Comparison of ENCODE assay signal across 18 cellular contexts in the genomic region with DNA sequence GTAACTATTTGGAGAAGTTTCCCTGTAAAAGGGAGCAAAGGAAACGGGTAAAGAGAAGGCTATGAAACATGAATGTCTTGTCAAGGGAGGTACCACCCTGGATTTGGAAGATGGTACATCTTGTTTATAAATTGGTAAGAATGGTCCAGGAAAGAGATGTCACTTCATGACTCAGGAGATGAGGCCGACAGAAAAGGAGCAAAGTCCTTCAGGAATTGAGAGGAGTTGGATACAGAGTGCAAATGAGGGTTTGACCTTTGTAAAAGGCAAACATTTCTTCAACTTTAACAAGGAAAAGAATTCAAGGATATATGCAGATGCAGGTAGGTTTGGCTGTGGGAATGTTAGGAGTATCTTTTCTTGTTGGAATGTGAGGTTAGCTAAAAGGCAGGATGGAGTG. TPM values are rescaled to one million over a fixed set of nuclear protein-coding genes. Genes with fewer than 3 reads are reported as not detected.
A peak's percentile ranks its signal among the peaks of the same experiment; 100 is the strongest.
DNase-seq lines count a peak whose midpoint lies in the region; ATAC-seq and TF ChIP-seq lines count a peak whose summit lies in the region.
"Had no signal": no experiment of that assay in that cellular context is flagged by ENCODE, and none has a peak within 500 bp of the region (broad histone marks: within the 10 kb centered on the region; RNA-seq: fewer than 3 reads in every experiment).

No MANE protein-coding gene starts in this region.

- H3K27me3 Mint-ChIP-seq in activated naive CD8-positive, alpha-beta T cell treated with anti-CD3 and anti-CD28 coated beads, Interleukin-2, amount 50 U/mL, for 24 hours = no peaks in the 10 kb centered on the region
- no peaks in the 10 kb centered on the region for H3K27me3 Mint-ChIP-seq in activated naive CD8-positive, alpha-beta T cell treated with anti-CD3 and anti-CD28 coated beads for 36 hours
- H3K27me3 Mint-ChIP-seq in activated T-helper 1 cell treated with anti-CD3 and anti-CD28 coated beads, Interleukin-12 subunit alpha, Interleukin-12 subunit beta, Interleukin-2, Interleukin-4 antibody, amounts not matched to agents 30 ng/mL and 10 ng/mL and 1 ng/mL, durations not matched to agents 14 hours and 24 hours and 36 hours (ENCODE audit: insufficient read depth) = no peaks in the 10 kb centered on the region
- H3K27me3 Mint-ChIP-seq: CD4-positive, alpha-beta memory T cell had no signal

- peaks cover 22% of the 10 kb centered on the region for H3K36me3 Mint-ChIP-seq in activated naive CD8-positive, alpha-beta T cell treated with anti-CD3 and anti-CD28 coated beads, Interleukin-2, amount 50 U/mL, for 24 hours (ENCODE audit: low read depth)
- peaks cover 35% of the 10 kb centered on the region for H3K36me3 Mint-ChIP-seq in activated naive CD8-positive, alpha-beta T cell treated with anti-CD3 and anti-CD28 coated beads for 36 hours
- H3K36me3 Mint-ChIP-seq in stimulated activated effector memory CD8-positive, alpha-beta T cell treated with anti-CD3 and anti-CD28 coated beads, Interleukin-12 subunit alpha, Interleukin-12 subunit beta, amount 100 ng/mL, for 72 hours = peaks cover 36% of the 10 kb centered on the region
- H3K36me3 Mint-ChIP-seq in activated T-helper 1 cell treated with anti-CD3 and anti-CD28 coated beads, Interleukin-12 subunit alpha, Interleukin-12 subunit beta, Interleukin-2, Interleukin-4 antibody, amounts not matched to agents 30 ng/mL and 10 ng/mL and 1 ng/mL, durations not matched to agents 14 hours and 24 hours and 36 hours (ENCODE audit: low read depth) = peaks cover 36% of the 10 kb centered on the region

- no peak for DNase-seq in activated naive CD8-positive, alpha-beta T cell treated with anti-CD3 and anti-CD28 coated beads, Interleukin-2, amount 50 U/mL, for 24 hours
- no peak for DNase-seq in activated naive CD8-positive, alpha-beta T cell treated with anti-CD3 and anti-CD28 coated beads for 36 hours
- DNase-seq in left colon (no peak), mucosa of descending colon (no peak), SHP77 treated with DMSO at 0.1 percent for 48 hours (lab: John Stamatoyannopoulos, UW) (no peak)
- no peak for DNase-seq in stimulated activated effector memory CD8-positive, alpha-beta T cell treated with anti-CD3 and anti-CD28 coated beads, Interleukin-12 subunit alpha, Interleukin-12 subunit beta, amount 100 ng/mL, for 72 hours (ENCODE audit: low spot score in 2 of 2)
- no peak for DNase-seq in activated T-helper 1 cell treated with anti-CD3 and anti-CD28 coated beads, Interleukin-12 subunit alpha, Interleukin-12 subunit beta, Interleukin-2, Interleukin-4 antibody, amounts not matched to agents 30 ng/mL and 10 ng/mL and 1 ng/mL, durations not matched to agents 14 hours and 24 hours and 36 hours (ENCODE audit: low spot score)
- DNase-seq: 8988T; Calu3; CD4-positive, alpha-beta memory T cell; IMR-90 had no signal

- no peaks in the 10 kb centered on the region for H3K9me3 Mint-ChIP-seq in activated naive CD8-positive, alpha-beta T cell treated with anti-CD3 and anti-CD28 coated beads, Interleukin-2, amount 50 U/mL, for 24 hours
- H3K9me3 Mint-ChIP-seq in activated naive CD8-positive, alpha-beta T cell treated with anti-CD3 and anti-CD28 coated beads for 36 hours = no peaks in the 10 kb centered on the region
- no peaks in the 10 kb centered on the region for H3K9me3 Mint-ChIP-seq in stimulated activated effector memory CD8-positive, alpha-beta T cell treated with anti-CD3 and anti-CD28 coated beads, Interleukin-12 subunit alpha, Interleukin-12 subunit beta, amount 100 ng/mL, for 72 hours
- H3K9me3 Mint-ChIP-seq in activated T-helper 1 cell treated with anti-CD3 and anti-CD28 coated beads, Interleukin-12 subunit alpha, Interleukin-12 subunit beta, Interleukin-2, Interleukin-4 antibody, amounts not matched to agents 30 ng/mL and 10 ng/mL and 1 ng/mL, durations not matched to agents 14 hours and 24 hours and 36 hours = peaks cover 4% of the 10 kb centered on the region
- H3K9me3 Mint-ChIP-seq: CD4-positive, alpha-beta memory T cell had no signal

- ATAC-seq in activated naive CD8-positive, alpha-beta T cell treated with anti-CD3 and anti-CD28 coated beads, Interleukin-2, amount 50 U/mL, for 24 hours = no peak
- ATAC-seq in left colon (peak; percentile 85), mucosa of descending colon (peak; percentile 70), GM18909 (IDR thresholded peaks at IDR 0.05; ENCODE audit: poor library complexity, unreplicated experiment) (no peak)
- ATAC-seq in stimulated activated effector memory CD8-positive, alpha-beta T cell treated with anti-CD3 and anti-CD28 coated beads, Interleukin-12 subunit alpha, Interleukin-12 subunit beta, amount 100 ng/mL, for 72 hours = no peak
- ATAC-seq: GM12878 had no signal

- H3K4me1 Mint-ChIP-seq in activated naive CD8-positive, alpha-beta T cell treated with anti-CD3 and anti-CD28 coated beads, Interleukin-2, amount 50 U/mL, for 24 hours = no peaks in the 10 kb centered on the region
- H3K4me1 Mint-ChIP-seq in activated naive CD8-positive, alpha-beta T cell treated with anti-CD3 and anti-CD28 coated beads for 36 hours = no peaks in the 10 kb centered on the region
- peaks cover 5% of the 10 kb centered on the region for H3K4me1 Mint-ChIP-seq in stimulated activated effector memory CD8-positive, alpha-beta T cell treated with anti-CD3 and anti-CD28 coated beads, Interleukin-12 subunit alpha, Interleukin-12 subunit beta, amount 100 ng/mL, for 72 hours
- H3K4me1 Mint-ChIP-seq in activated T-helper 1 cell treated with anti-CD3 and anti-CD28 coated beads, Interleukin-12 subunit alpha, Interleukin-12 subunit beta, Interleukin-2, Interleukin-4 antibody, amounts not matched to agents 30 ng/mL and 10 ng/mL and 1 ng/mL, durations not matched to agents 14 hours and 24 hours and 36 hours (ENCODE audit: low read depth) = no peaks in the 10 kb centered on the region
- H3K4me1 Mint-ChIP-seq: CD14-positive monocyte had no signal

- no peaks in the 10 kb centered on the region for H3K4me1 ChIP-seq in mucosa of descending colon (ENCODE audit: low read depth)
- H3K4me1 ChIP-seq: BLaER1, HAP-1 had no signal

- intact Hi-C loops in left colon (cut with DNase I, micrococcal nuclease) (no loop called here), mucosa of descending colon (cut with DNase I, micrococcal nuclease) (no loop called here)
- intact Hi-C loops in activated T-helper 1 cell treated with anti-CD3 and anti-CD28 coated beads, Interleukin-12 subunit alpha, Interleukin-12 subunit beta, Interleukin-2, Interleukin-4 antibody, amounts not matched to agents 30 ng/mL and 10 ng/mL and 1 ng/mL, durations not matched to agents 14 hours and 24 hours and 36 hours (cut with micrococcal nuclease) = no loop called here

- no peaks in the 10 kb centered on the region for H3K9me3 ChIP-seq in mucosa of descending colon
- H3K9me3 ChIP-seq: BLaER1, HAP-1 had no signal

- H3K36me3 ChIP-seq in mucosa of descending colon (ENCODE audit: low read depth) = peaks cover 18% of the 10 kb centered on the region

- no peak overlapping the region for H3K4me3 ChIP-seq in mucosa of descending colon
- H3K4me3 ChIP-seq: BLaER1, GM12878, HAP-1 had no signal

- H3K4me3 Mint-ChIP-seq in activated naive CD8-positive, alpha-beta T cell treated with anti-CD3 and anti-CD28 coated beads, Interleukin-2, amount 50 U/mL, for 24 hours = no peak overlapping the region
- no peak overlapping the region for H3K4me3 Mint-ChIP-seq in activated naive CD8-positive, alpha-beta T cell treated with anti-CD3 and anti-CD28 coated beads for 36 hours
- H3K4me3 Mint-ChIP-seq in stimulated activated effector memory CD8-positive, alpha-beta T cell treated with anti-CD3 and anti-CD28 coated beads, Interleukin-12 subunit alpha, Interleukin-12 subunit beta, amount 100 ng/mL, for 72 hours = no peak overlapping the region
- H3K4me3 Mint-ChIP-seq in activated T-helper 1 cell treated with anti-CD3 and anti-CD28 coated beads, Interleukin-12 subunit alpha, Interleukin-12 subunit beta, Interleukin-2, Interleukin-4 antibody, amounts not matched to agents 30 ng/mL and 10 ng/mL and 1 ng/mL, durations not matched to agents 14 hours and 24 hours and 36 hours = no peak overlapping the region
- H3K4me3 Mint-ChIP-seq: CD14-positive monocyte; CD4-positive, alpha-beta memory T cell had no signal

- no peak for TF ChIP-seq CTCF in mucosa of descending colon (IDR thresholded peaks at IDR 0.05)

- peak overlapping the region; percentile 10 for H3K27ac Mint-ChIP-seq in activated naive CD8-positive, alpha-beta T cell treated with anti-CD3 and anti-CD28 coated beads, Interleukin-2, amount 50 U/mL, for 24 hours
- no peak overlapping the region for H3K27ac Mint-ChIP-seq in activated naive CD8-positive, alpha-beta T cell treated with anti-CD3 and anti-CD28 coated beads for 36 hours
- peak overlapping the region; percentile 1 for H3K27ac Mint-ChIP-seq in stimulated activated effector memory CD8-positive, alpha-beta T cell treated with anti-CD3 and anti-CD28 coated beads, Interleukin-12 subunit alpha, Interleukin-12 subunit beta, amount 100 ng/mL, for 72 hours
- H3K27ac Mint-ChIP-seq in activated T-helper 1 cell treated with anti-CD3 and anti-CD28 coated beads, Interleukin-12 subunit alpha, Interleukin-12 subunit beta, Interleukin-2, Interleukin-4 antibody, amounts not matched to agents 30 ng/mL and 10 ng/mL and 1 ng/mL, durations not matched to agents 14 hours and 24 hours and 36 hours = no peak overlapping the region

RNA-seq across cellular contexts. Expression of gene NDUFA9, which starts 30.8 kb away (rescaled TPM):
- 100 to 1,000 TPM; 148 to 150 TPM for total RNA-seq in activated naive CD8-positive, alpha-beta T cell treated with anti-CD3 and anti-CD28 coated beads for 36 hours
- total RNA-seq in left colon (100 to 1,000 TPM; 158 to 242 TPM), mucosa of descending colon (100 to 1,000 TPM; 136 to 198 (median 186) TPM)
- 118 and 123 TPM in 2 replicates for total RNA-seq in activated T-helper 1 cell treated with anti-CD3 and anti-CD28 coated beads, Interleukin-12 subunit alpha, Interleukin-12 subunit beta, Interleukin-2, Interleukin-4 antibody, amounts not matched to agents 30 ng/mL and 10 ng/mL and 1 ng/mL, durations not matched to agents 14 hours and 24 hours and 36 hours

RNA-seq across cellular contexts. Expression of gene AKAP3, which starts 30.9 kb away (rescaled TPM):
- total RNA-seq in activated naive CD8-positive, alpha-beta T cell treated with anti-CD3 and anti-CD28 coated beads for 36 hours = 1 to 10 TPM; 2.1 to 2.7 TPM
- total RNA-seq in left colon (1 to 10 TPM; 1.6 to 3.4 TPM), mucosa of descending colon (1 to 10 TPM; 2.0 to 2.6 (median 2.2) TPM)
- 0.65 and 1.1 TPM in 2 replicates for total RNA-seq in activated T-helper 1 cell treated with anti-CD3 and anti-CD28 coated beads, Interleukin-12 subunit alpha, Interleukin-12 subunit beta, Interleukin-2, Interleukin-4 antibody, amounts not matched to agents 30 ng/mL and 10 ng/mL and 1 ng/mL, durations not matched to agents 14 hours and 24 hours and 36 hours
- total RNA-seq: HT-29 had no signal

RNA-seq across cellular contexts. Expression of gene GALNT8, which starts 40.5 kb away (rescaled TPM):
- total RNA-seq in activated naive CD8-positive, alpha-beta T cell treated with anti-CD3 and anti-CD28 coated beads for 36 hours = under 1 TPM in 1 of 2 experiments, not detected in 1; 0.08 TPM
- total RNA-seq in left colon (10 to 100 TPM; 24.5 to 41.0 TPM), mucosa of descending colon (10 to 100 TPM in 2 of 3 donors, 1 to 10 TPM in 1; 7.9 to 19.4 (median 18.9) TPM)
- 0.39 and 2.1 TPM in 2 replicates for total RNA-seq in activated T-helper 1 cell treated with anti-CD3 and anti-CD28 coated beads, Interleukin-12 subunit alpha, Interleukin-12 subunit beta, Interleukin-2, Interleukin-4 antibody, amounts not matched to agents 30 ng/mL and 10 ng/mL and 1 ng/mL, durations not matched to agents 14 hours and 24 hours and 36 hours
- total RNA-seq: A673, Calu3, IMR-90 had no signal

Comparison
In these comparisons a context has a peak if more than half of its experiments do, and no peak if none do; other contexts are left out.
1. H3K27ac Mint-ChIP-seq: peak in activated naive CD8-positive, alpha-beta T cell treated with anti-CD3 and anti-CD28 coated beads, Interleukin-2, amount 50 U/mL, for 24 hours (single experiment) and stimulated activated effector memory CD8-positive, alpha-beta T cell treated with anti-CD3 and anti-CD28 coated beads, Interleukin-12 subunit alpha, Interleukin-12 subunit beta, amount 100 ng/mL, for 72 hours (single experiment); none in activated naive CD8-positive, alpha-beta T cell treated with anti-CD3 and anti-CD28 coated beads for 36 hours (single experiment) and activated T-helper 1 cell treated with anti-CD3 and anti-CD28 coated beads, Interleukin-12 subunit alpha, Interleukin-12 subunit beta, Interleukin-2, Interleukin-4 antibody, amounts not matched to agents 30 ng/mL and 10 ng/mL and 1 ng/mL, durations not matched to agents 14 hours and 24 hours and 36 hours (single experiment).
2. ATAC-seq: peak in left colon (single experiment) and mucosa of descending colon (single experiment); none in activated naive CD8-positive, alpha-beta T cell treated with anti-CD3 and anti-CD28 coated beads, Interleukin-2, amount 50 U/mL, for 24 hours (single experiment), stimulated activated effector memory CD8-positive, alpha-beta T cell treated with anti-CD3 and anti-CD28 coated beads, Interleukin-12 subunit alpha, Interleukin-12 subunit beta, amount 100 ng/mL, for 72 hours (single experiment) and GM18909 (single experiment).